ENCODE assay signal across 8 cellular contexts in genomic region chr13:52012512-52012836, GRCh38. TPM values are rescaled to one million over a fixed set of nuclear protein-coding genes. Genes with fewer than 3 reads are reported as not detected.
DNase-seq lines count a peak whose midpoint lies in the region; ATAC-seq and TF ChIP-seq lines count a peak whose summit lies in the region.

No MANE protein-coding gene starts in this region.

- H3K27ac ChIP-seq in GM23338 (ENCODE audit: low read depth) (peak overlapping the region; percentile 73), SU-DHL-6 (ENCODE audit: low read depth, low read length) (no peak overlapping the region), skeletal muscle tissue (ENCODE audit: low read depth, low read length) (peak overlapping the region; percentile 71)

- H3K9me2 ChIP-seq in GM23338 (ENCODE audit: insufficient read depth) (no peaks in the 10 kb centered on the region), SU-DHL-6 (replicated peaks; ENCODE audit: insufficient read depth, low read length) (no peaks in the 10 kb centered on the region)

- H3K4me1 ChIP-seq in GM23338 (ENCODE audit: insufficient read depth) (peaks cover 17% of the 10 kb centered on the region), skeletal muscle tissue (ENCODE audit: control insufficient read depth in 3 of 3, insufficient read depth in 3 of 3, low read length in 3 of 3) (peaks cover 4 to 12% (median 10%) of the 10 kb centered on the region in 3 donors)

- H3K79me2 ChIP-seq in GM23338 (replicated peaks; ENCODE audit: insufficient read depth) = peaks cover 62% of the 10 kb centered on the region
- H3K79me2 ChIP-seq in SU-DHL-6 (ENCODE audit: insufficient read depth, low read length) = peaks cover 49% of the 10 kb centered on the region

- H3K27me3 Mint-ChIP-seq in GM23338 (ENCODE audit: insufficient read depth, low read depth, poor library complexity) = peaks cover 18% of the 10 kb centered on the region

- H3K9me3 ChIP-seq in SU-DHL-6 (ENCODE audit: insufficient read depth, low read length) (no peaks in the 10 kb centered on the region), skeletal muscle tissue (ENCODE audit: control insufficient read depth in 3 of 3, low read length in 3 of 3) (no peaks in the 10 kb centered on the region)

- TF ChIP-seq CTCF in GM23338 (conservative IDR thresholded peaks at IDR 0.05; ENCODE audit: low read depth in 2 of 2) (no peak), SU-DHL-6 (IDR thresholded peaks at IDR 0.05; ENCODE audit: insufficient read depth, low read length, poor library complexity, severe bottlenecking) (no peak), foreskin fibroblast (IDR thresholded peaks at IDR 0.05; ENCODE audit: low read depth, low read length) (no peak)

- H2AFZ ChIP-seq in GM23338 = peak overlapping the region; percentile 82; the same call in 1 of the 2 replicates
- H2AFZ ChIP-seq in SU-DHL-6 (ENCODE audit: low read depth, low read length, severe bottlenecking) = peak overlapping the region; percentile 96

- ATAC-seq in GM23338 = no peak; the same call in 2 of the 3 replicates

- H3K36me3 ChIP-seq in GM23338 (ENCODE audit: insufficient read depth) (no peaks in the 10 kb centered on the region), SU-DHL-6 (ENCODE audit: low read length) (no peaks in the 10 kb centered on the region), skeletal muscle tissue (ENCODE audit: control insufficient read depth in 3 of 3, insufficient read depth in 3 of 3, low read length in 3 of 3) (peaks cover 0 to 2% (median under 1%) of the 10 kb centered on the region in 3 donors)

- H3K4me2 ChIP-seq in GM23338 (peak overlapping the region; percentile 82), SU-DHL-6 (ENCODE audit: low read depth, low read length, poor library complexity, severe bottlenecking) (peak overlapping the region; percentile 99)

- H3K9me3 Mint-ChIP-seq in GM23338 = peaks cover 7% of the 10 kb centered on the region

- H3K27ac Mint-ChIP-seq in GM23338 = peak overlapping the region; percentile 98

- H3F3A ChIP-seq in GM23338 (replicated peaks; ENCODE audit: low read depth) (no peaks in the 10 kb centered on the region), SU-DHL-6 (ENCODE audit: insufficient read depth) (no peaks in the 10 kb centered on the region)

- H3K4me3 Mint-ChIP-seq in GM23338 = peak overlapping the region; percentile 98

- H3K4me3 ChIP-seq in GM23338 (peak overlapping the region; percentile 86), SU-DHL-6 (ENCODE audit: insufficient read depth, low read length, poor library complexity, severe bottlenecking) (peak overlapping the region; percentile 100), foreskin fibroblast (ENCODE audit: low read depth in 1 of 2, low read length in 2 of 2) (peak overlapping the region; percentile 81 to 99), skeletal muscle tissue (ENCODE audit: low read length in 3 of 3) (peak overlapping the region; percentile 96 to 99 (median 96))

- DNase-seq in GM23338 (ENCODE audit: low spot score) (no peak), foreskin fibroblast (no peak), cerebellum (ENCODE audit: low spot score) (no peak), hypothalamus (lab: John Stamatoyannopoulos, UW) (no peak), medulla oblongata (ENCODE audit: extremely low spot score) (no peak)
- no peak for DNase-seq in stimulated activated CD8-positive, alpha-beta memory T cell treated with anti-CD3 and anti-CD28 coated beads, Interleukin-4, amount 100 ng/mL, for 48 hours

- H3K4me1 Mint-ChIP-seq in GM23338 = peaks cover 11% of the 10 kb centered on the region

- peaks cover 12% of the 10 kb centered on the region; the same call in 1 of the 2 replicates for H4K20me1 ChIP-seq in GM23338 (replicated peaks; ENCODE audit: insufficient read depth)
- no peaks in the 10 kb centered on the region for H4K20me1 ChIP-seq in SU-DHL-6 (ENCODE audit: low read depth, low read length)

- peak overlapping the region; percentile 87 for H3K9ac ChIP-seq in SU-DHL-6 (ENCODE audit: low read length)
- H3K9ac ChIP-seq in skeletal muscle tissue (ENCODE audit: low read depth in 1 of 3, low read length in 3 of 3) = peak overlapping the region; percentile 83 to 94 (median 86)

- H3K27me3 ChIP-seq in GM23338 (ENCODE audit: insufficient read depth) (peaks cover 28% of the 10 kb centered on the region), SU-DHL-6 (ENCODE audit: low read length) (no peaks in the 10 kb centered on the region), skeletal muscle tissue (ENCODE audit: control insufficient read depth in 3 of 3, insufficient read depth in 3 of 3, low read length in 3 of 3) (no peaks in the 10 kb centered on the region)

- H3K36me3 Mint-ChIP-seq in GM23338 (ENCODE audit: low read depth) = peaks cover 24% of the 10 kb centered on the region

TF ChIP-seq in GM23338, 12 proteins besides CTCF, POLR2A, EP300 and RAD21 (continues in another document):
- TF ChIP-seq EZH2 (IDR thresholded peaks at IDR 0.05; ENCODE audit: low read depth, unreplicated experiment) = no peak
- TF ChIP-seq, protein P1, sequence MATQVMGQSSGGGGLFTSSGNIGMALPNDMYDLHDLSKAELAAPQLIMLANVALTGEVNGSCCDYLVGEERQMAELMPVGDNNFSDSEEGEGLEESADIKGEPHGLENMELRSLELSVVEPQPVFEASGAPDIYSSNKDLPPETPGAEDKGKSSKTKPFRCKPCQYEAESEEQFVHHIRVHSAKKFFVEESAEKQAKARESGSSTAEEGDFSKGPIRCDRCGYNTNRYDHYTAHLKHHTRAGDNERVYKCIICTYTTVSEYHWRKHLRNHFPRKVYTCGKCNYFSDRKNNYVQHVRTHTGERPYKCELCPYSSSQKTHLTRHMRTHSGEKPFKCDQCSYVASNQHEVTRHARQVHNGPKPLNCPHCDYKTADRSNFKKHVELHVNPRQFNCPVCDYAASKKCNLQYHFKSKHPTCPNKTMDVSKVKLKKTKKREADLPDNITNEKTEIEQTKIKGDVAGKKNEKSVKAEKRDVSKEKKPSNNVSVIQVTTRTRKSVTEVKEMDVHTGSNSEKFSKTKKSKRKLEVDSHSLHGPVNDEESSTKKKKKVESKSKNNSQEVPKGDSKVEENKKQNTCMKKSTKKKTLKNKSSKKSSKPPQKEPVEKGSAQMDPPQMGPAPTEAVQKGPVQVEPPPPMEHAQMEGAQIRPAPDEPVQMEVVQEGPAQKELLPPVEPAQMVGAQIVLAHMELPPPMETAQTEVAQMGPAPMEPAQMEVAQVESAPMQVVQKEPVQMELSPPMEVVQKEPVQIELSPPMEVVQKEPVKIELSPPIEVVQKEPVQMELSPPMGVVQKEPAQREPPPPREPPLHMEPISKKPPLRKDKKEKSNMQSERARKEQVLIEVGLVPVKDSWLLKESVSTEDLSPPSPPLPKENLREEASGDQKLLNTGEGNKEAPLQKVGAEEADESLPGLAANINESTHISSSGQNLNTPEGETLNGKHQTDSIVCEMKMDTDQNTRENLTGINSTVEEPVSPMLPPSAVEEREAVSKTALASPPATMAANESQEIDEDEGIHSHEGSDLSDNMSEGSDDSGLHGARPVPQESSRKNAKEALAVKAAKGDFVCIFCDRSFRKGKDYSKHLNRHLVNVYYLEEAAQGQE (IDR thresholded peaks at IDR 0.05; ENCODE audit: unreplicated experiment) = no peak
- TF ChIP-seq NANOG (IDR thresholded peaks at IDR 0.05; ENCODE audit: borderline replicate concordance) = no peak

RNA-seq across cellular contexts. Expression of gene ALG11, which starts 0.3 kb away (rescaled TPM):
- 38.8 and 40.1 TPM in 2 replicates for total RNA-seq in GM23338 (2014; rRNA removed; shearing (Covaris generic))
- 31.4 and 36.9 TPM in 2 replicates for polyA plus RNA-seq in GM23338 (2016; fragmentation: Nextera tagmentation; extraction: Ambion mirVana)
- 25.1 TPM for total RNA-seq in skeletal muscle tissue
- 24.0 TPM for total RNA-seq in cerebellum

RNA-seq across cellular contexts. Expression of gene ATP7B, which starts 1.2 kb away (rescaled TPM):
- total RNA-seq in GM23338 (2014; rRNA removed; shearing (Covaris generic)) = 7.7 and 12.8 TPM in 2 replicates
- polyA plus RNA-seq in GM23338 (2016; fragmentation: Nextera tagmentation; extraction: Ambion mirVana) = 2.2 and 2.6 TPM in 2 replicates
- total RNA-seq in skeletal muscle tissue = 6.3 TPM
- 22.4 TPM for total RNA-seq in cerebellum

RNA-seq across cellular contexts. Expression of gene UTP14C, which starts 12.0 kb away (rescaled TPM):
- total RNA-seq in GM23338 (2014; rRNA removed; shearing (Covaris generic)) = 22.9 and 25.9 TPM in 2 replicates
- 9.1 and 11.4 TPM in 2 replicates for polyA plus RNA-seq in GM23338 (2016; fragmentation: Nextera tagmentation; extraction: Ambion mirVana)
- total RNA-seq in skeletal muscle tissue (12.5 TPM), cerebellum (20.6 TPM)
